Comparison of ENCODE assay signal across 13 cellular contexts in the genomic region with DNA sequence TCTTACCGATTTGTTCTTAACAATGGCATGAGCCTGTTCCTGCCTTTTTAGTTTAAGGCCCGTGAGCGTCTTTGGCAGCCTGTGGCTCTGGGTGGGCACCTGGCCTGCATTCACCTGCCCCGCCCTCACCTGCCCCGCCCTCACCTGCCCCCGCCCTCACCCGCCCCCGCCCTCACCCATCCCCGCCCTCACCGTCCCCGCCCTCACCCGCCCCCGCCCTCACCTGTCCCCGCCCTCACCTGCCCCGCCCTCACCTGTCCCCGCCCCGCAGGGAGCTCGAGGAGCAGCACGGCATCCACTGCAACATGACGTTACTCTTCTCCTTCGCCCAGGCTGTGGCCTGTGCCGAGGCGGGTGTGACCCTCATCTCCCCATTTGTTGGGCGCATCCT. TPM values are rescaled to one million over a fixed set of nuclear protein-coding genes. Genes with fewer than 3 reads are reported as not detected.
DNase-seq lines count a peak whose midpoint lies in the region; ATAC-seq, FAIRE-seq and TF ChIP-seq lines count a peak whose summit lies in the region.
"Had no signal": no experiment of that assay in that cellular context is flagged by ENCODE, and none has a peak within 500 bp of the region (broad histone marks: within the 10 kb centered on the region; RNA-seq: fewer than 3 reads in every experiment).

No MANE protein-coding gene starts in this region.

- no peak overlapping the region for H2BK12ac ChIP-seq in H1 (ENCODE audit: low read depth, low read length)

- CTCF ChIA-PET in H1 (lab: Charles Lee; ENCODE audit: partially characterized antibody) = interaction anchor here (0.6 to 26.9 kb wide), 17 partner anchors 9 to 199 kb away, joined by 3 to 395 read pairs (median 3); partner anchors contain the start of gene TALDO1

- TF ChIP-seq RAD21 in H1 (IDR thresholded peaks at IDR 0.05 in 1 of 2, conservative IDR thresholded peaks at IDR 0.05 in 1 of 2; ENCODE audit: low read depth in 2 of 2, low read length in 2 of 2) = no peak

- H3K79me1 ChIP-seq in H1 (ENCODE audit: low read depth, low read length) = peaks cover 7% of the 10 kb centered on the region; the same call in 1 of the 2 replicates

- H3K27me3 ChIP-seq in H1 (replicated peaks in 1 of 4; ENCODE audit: control insufficient read depth in 3 of 4, extremely low read depth in 1 of 4, insufficient read depth in 3 of 4, low read length in 3 of 4) (no peaks in the 10 kb centered on the region), prostate gland (replicated peaks; ENCODE audit: insufficient read depth) (no peaks in the 10 kb centered on the region)
- H3K27me3 ChIP-seq: right lobe of liver had no signal

- no peak overlapping the region for H3K23ac ChIP-seq in H1 (ENCODE audit: insufficient read length)

- TF ChIP-seq POLR2A in H1 (IDR thresholded peaks at IDR 0.05; ENCODE audit: control extremely low read depth in 1 of 2, low read depth in 2 of 2, low read length in 2 of 2) = no peak
- TF ChIP-seq POLR2A in prostate gland (IDR thresholded peaks at IDR 0.05) = no peak

- no peak overlapping the region for H4K91ac ChIP-seq in H1 (replicated peaks; ENCODE audit: insufficient read length, low read length)

- no peak overlapping the region for H2AFZ ChIP-seq in H1 (ENCODE audit: low read length)

- H3K27ac ChIP-seq in H1 (ENCODE audit: low read depth, low read length) = peak overlapping the region; percentile 61; the same call in 1 of the 2 replicates
- peak overlapping the region; percentile 5 to 60 for H3K27ac ChIP-seq in prostate gland
- H3K27ac ChIP-seq: right lobe of liver had no signal

- H3K36me3 ChIP-seq in H1 (ENCODE audit: control insufficient read depth in 2 of 4, insufficient read depth in 4 of 4, low read length in 3 of 4) (peaks cover 32 to 68% (median 38%) of the 10 kb centered on the region in 4 experiments), prostate gland (peaks cover 12 to 31% of the 10 kb centered on the region in 2 donors)

- H3K56ac ChIP-seq in H1 (replicated peaks; ENCODE audit: insufficient read length, low read depth, low read length) = no peak overlapping the region

- no peak for TF ChIP-seq EP300 in H1 (IDR thresholded peaks at IDR 0.05; ENCODE audit: borderline replicate concordance in 1 of 2, low read depth in 2 of 2, low read length in 2 of 2)

- peak; percentile 64 for DNase-seq in DMS153 treated with DMSO at 0.1 percent for 48 hours (lab: John Stamatoyannopoulos, UW; ENCODE audit: unreplicated experiment)
- no peak for DNase-seq in DMS153 (lab: John Stamatoyannopoulos, UW)
- peak; percentile 47 for DNase-seq in NCI-H748 treated with DMSO at 0.1 percent for 48 hours (lab: John Stamatoyannopoulos, UW)
- DNase-seq in H1 (ENCODE audit: low read depth in 1 of 2, low spot score in 2 of 2) = no peak
- DNase-seq in prostate gland (ENCODE audit: low spot score) = no peak
- no peak for DNase-seq in left cardiac atrium
- no peak for DNase-seq in cortex of kidney (lab: John Stamatoyannopoulos, UW)
- DNase-seq: activated CD4-positive, alpha-beta T cell treated with anti-CD3 and anti-CD28 coated beads, Interleukin-2, amount 50 U/mL, for 4 hours had no signal

- H3K14ac ChIP-seq in H1 (ENCODE audit: insufficient read length) = no peak overlapping the region

- H3K4me1 ChIP-seq in H1 (replicated peaks in 1 of 4; ENCODE audit: control insufficient read depth in 3 of 4, insufficient read depth in 4 of 4, low read length in 3 of 4) (peaks cover 0 to 12% (median 7%) of the 10 kb centered on the region in 4 experiments; a peak in 6 of 7 replicates), prostate gland (replicated peaks) (no peaks in the 10 kb centered on the region)
- H3K4me1 ChIP-seq: right lobe of liver had no signal

- POLR2A ChIA-PET in H1 (lab: Charles Lee; ENCODE audit: partially characterized antibody) = interaction anchor here (0.7 to 35.3 kb wide), 18 partner anchors 4 to 313 kb away, joined by 3 to 636 read pairs (median 4); partner anchors contain the start of genes CDHR5, CEND1, DEAF1 and GATD1

- no peak for TF ChIP-seq CTCF in H1 (IDR thresholded peaks at IDR 0.05; ENCODE audit: control extremely low read depth in 1 of 3, insufficient read depth in 1 of 3, low read depth in 1 of 3, low read length in 3 of 3)
- TF ChIP-seq CTCF in prostate gland (IDR thresholded peaks at IDR 0.05) = no peak

- peak overlapping the region; percentile 33 for H2BK120ac ChIP-seq in H1 (replicated peaks; ENCODE audit: low read depth, low read length)

- H3K4me2 ChIP-seq in H1 (ENCODE audit: insufficient read depth in 1 of 2, low read depth in 2 of 2, low read length in 2 of 2) = peak overlapping the region in 1 of 2 experiments; percentile 11; a peak in 1 of 4 replicates

- no peak overlapping the region for H3K4me3 ChIP-seq in H1 (ENCODE audit: extremely low read depth in 1 of 4, insufficient read depth in 2 of 4, low read depth in 3 of 4, low read length in 4 of 4)
- no peak overlapping the region for H3K4me3 ChIP-seq in prostate gland
- H3K4me3 ChIP-seq: right lobe of liver had no signal

- no peak overlapping the region for H2BK20ac ChIP-seq in H1 (ENCODE audit: low read length)

- intact Hi-C loops in prostate gland (cut with DNase I) = no loop called here
- intact Hi-C loops in left cardiac atrium (cut with DNase I) = no loop called here

- no peak overlapping the region; the same call in 1 of the 2 replicates for H2AK5ac ChIP-seq in H1 (ENCODE audit: low read depth, low read length)

- no peak overlapping the region; the same call in 1 of the 2 replicates for H4K8ac ChIP-seq in H1 (ENCODE audit: extremely low read depth, insufficient read depth, low read length)

- no peak overlapping the region for H4K5ac ChIP-seq in H1 (ENCODE audit: insufficient read length, low read depth, low read length)

- H3K9me3 ChIP-seq in H1 (ENCODE audit: insufficient read depth in 2 of 2, low read depth in 1 of 2, low read length in 1 of 2) (no peaks in the 10 kb centered on the region), prostate gland (no peaks in the 10 kb centered on the region)
- H3K9me3 ChIP-seq: right lobe of liver had no signal

- H3K4ac ChIP-seq in H1 (replicated peaks; ENCODE audit: insufficient read length, low read depth, low read length) = no peak overlapping the region

- H3K79me2 ChIP-seq in H1 (ENCODE audit: control insufficient read depth in 1 of 2, insufficient read depth in 2 of 2, low read length in 2 of 2) = no peaks in the 10 kb centered on the region

- H4K20me1 ChIP-seq in H1 (replicated peaks in 1 of 2; ENCODE audit: control insufficient read depth in 1 of 2, insufficient read depth in 2 of 2, low read length in 2 of 2) = peaks cover 13 to 35% of the 10 kb centered on the region in 2 experiments

- no peak overlapping the region for H3K9ac ChIP-seq in H1 (replicated peaks in 1 of 4; ENCODE audit: extremely low read depth in 1 of 4, low read depth in 3 of 4, low read length in 3 of 4)

- H3K23me2 ChIP-seq in H1 (ENCODE audit: low read depth, low read length) = no peaks in the 10 kb centered on the region

- ATAC-seq in left cardiac atrium (no peak), HG02588 (IDR thresholded peaks at IDR 0.05; ENCODE audit: unreplicated experiment) (no peak)

- WGBS in H1 (ENCODE audit: extremely low coverage in 1 of 2, insufficient coverage in 1 of 2, insufficient read length in 1 of 2, insufficient replicate concordance in 2 of 2, low coverage in 1 of 2, low lambda C conversion rate in 2 of 2, missing lambda C conversion rate in 1 of 2), 2 experiments = 66% methylated on average over 4 of the region's 24 CpGs; no CpG with 5 or more reads in 1 of the 2 experiments
- 51% methylated on average over 13 of the region's 24 CpGs for WGBS in prostate gland

- peak overlapping the region; percentile 85 for H2BK5ac ChIP-seq in H1 (ENCODE audit: low read depth, low read length)

- FAIRE-seq in H1 (lab: Jason Lieb, UNC) = no peak
- FAIRE-seq: G401.6 had no signal

- H3K18ac ChIP-seq in H1 (ENCODE audit: extremely low read depth, low read length) = no peak overlapping the region

- H2BK15ac ChIP-seq in H1 (ENCODE audit: low read length) = no peak overlapping the region

RNA-seq across cellular contexts. Expression of gene GATD1, which starts 14.2 kb away (rescaled TPM):
- 47.5 and 54.9 TPM in 2 replicates for total RNA-seq in H1 (2021; fragmentation: NEBNext Ultra II Directional; extraction: Animal tissue kit (Norgen Biotek cat#: 25700))
- polyA plus RNA-seq in H1 (2011; rRNA removed) = 54.8 and 101 TPM in 2 replicates
- polyA plus RNA-seq in H1 (2011; cell fraction: cytosol; rRNA removed) = 97.6 TPM
- 235 TPM for polyA plus RNA-seq in H1 (2011; cell fraction: nucleus; rRNA removed)
- polyA plus RNA-seq in H1 (2012, experiment 1 of 2) = 34.4 to 62.1 TPM (median 53.0 TPM) in 4 replicates
- 39.0 TPM for polyA plus RNA-seq in H1 (2012, experiment 2 of 2)
- 46.9 TPM for polyA plus RNA-seq in H1 (2013, experiment 1 of 2)
- polyA plus RNA-seq in H1 (2013, experiment 2 of 2) = 40.6 TPM
- polyA minus RNA-seq in H1 (2011; rRNA and poly(A)+ RNA removed) = 17.0 and 20.4 TPM in 2 replicates
- 19.2 TPM for polyA minus RNA-seq in H1 (2011; cell fraction: cytosol; rRNA and poly(A)+ RNA removed)
- 49.0 TPM for polyA minus RNA-seq in H1 (2011; cell fraction: nucleus; rRNA and poly(A)+ RNA removed)
- total RNA-seq in prostate gland (10 to 100 TPM; 29.9 to 72.3 TPM), left cardiac atrium (10 to 100 TPM; 29.8 to 43.5 TPM)

RNA-seq across cellular contexts. Expression of gene TALDO1, which starts 15.8 kb away (rescaled TPM):
- 302 and 308 TPM in 2 replicates for total RNA-seq in H1 (2021; fragmentation: NEBNext Ultra II Directional; extraction: Animal tissue kit (Norgen Biotek cat#: 25700))
- 265 and 293 TPM in 2 replicates for polyA plus RNA-seq in H1 (2011; rRNA removed)
- polyA plus RNA-seq in H1 (2011; cell fraction: cytosol; rRNA removed) = 348 TPM
- 319 TPM for polyA plus RNA-seq in H1 (2011; cell fraction: nucleus; rRNA removed)
- polyA plus RNA-seq in H1 (2012, experiment 1 of 2) = 296 to 332 TPM (median 325 TPM) in 4 replicates
- 421 TPM for polyA plus RNA-seq in H1 (2012, experiment 2 of 2)
- 240 TPM for polyA plus RNA-seq in H1 (2013, experiment 1 of 2)
- 235 TPM for polyA plus RNA-seq in H1 (2013, experiment 2 of 2)
- polyA minus RNA-seq in H1 (2011; rRNA and poly(A)+ RNA removed) = 114 and 141 TPM in 2 replicates
- 161 TPM for polyA minus RNA-seq in H1 (2011; cell fraction: cytosol; rRNA and poly(A)+ RNA removed)
- polyA minus RNA-seq in H1 (2011; cell fraction: nucleus; rRNA and poly(A)+ RNA removed) = 71.4 TPM
- total RNA-seq in prostate gland (100 to 1,000 TPM; 124 to 285 TPM), left cardiac atrium (100 to 1,000 TPM; 107 to 121 TPM)

RNA-seq across cellular contexts. Expression of gene CEND1, which starts 26.8 kb away (rescaled TPM):
- total RNA-seq in H1 (2021; fragmentation: NEBNext Ultra II Directional; extraction: Animal tissue kit (Norgen Biotek cat#: 25700)) = 5.0 and 5.7 TPM in 2 replicates
- polyA plus RNA-seq in H1 (2011; rRNA removed) = 0.82 and 1.3 TPM in 2 replicates
- polyA plus RNA-seq in H1 (2011; cell fraction: cytosol; rRNA removed) = 0.87 TPM
- 1.7 TPM for polyA plus RNA-seq in H1 (2011; cell fraction: nucleus; rRNA removed)
- 2.2 to 3.9 TPM (median 2.9 TPM) in 4 replicates for polyA plus RNA-seq in H1 (2012, experiment 1 of 2)
- polyA plus RNA-seq in H1 (2012, experiment 2 of 2) = 1.8 TPM
- polyA plus RNA-seq in H1 (2013, experiment 1 of 2) = 1.3 TPM
- 1.7 TPM for polyA plus RNA-seq in H1 (2013, experiment 2 of 2)
- not detected in 2 replicates for polyA minus RNA-seq in H1 (2011; rRNA and poly(A)+ RNA removed)
- polyA minus RNA-seq in H1 (2011; cell fraction: cytosol; rRNA and poly(A)+ RNA removed) = 1.6 TPM
- polyA minus RNA-seq in H1 (2011; cell fraction: nucleus; rRNA and poly(A)+ RNA removed) = 0.60 TPM
- total RNA-seq in prostate gland (1 to 10 TPM in 1 of 2 donors, under 1 TPM in 1; 0.18 to 1.6 TPM), left cardiac atrium (under 1 TPM in 1 of 2 donors, not detected in 1; 0.58 TPM)
- total RNA-seq: A172, lower leg skin, right lobe of liver had no signal

RNA-seq across cellular contexts. Expression of gene SLC25A22, which starts 35.0 kb away (rescaled TPM):
- total RNA-seq in H1 (2021; fragmentation: NEBNext Ultra II Directional; extraction: Animal tissue kit (Norgen Biotek cat#: 25700)) = 48.0 and 54.3 TPM in 2 replicates
- polyA plus RNA-seq in H1 (2011; rRNA removed) = 31.5 and 52.0 TPM in 2 replicates
- 22.1 TPM for polyA plus RNA-seq in H1 (2011; cell fraction: cytosol; rRNA removed)
- 98.2 TPM for polyA plus RNA-seq in H1 (2011; cell fraction: nucleus; rRNA removed)
- polyA plus RNA-seq in H1 (2012, experiment 1 of 2) = 21.5 to 44.0 TPM (median 35.8 TPM) in 4 replicates
- polyA plus RNA-seq in H1 (2012, experiment 2 of 2) = 29.6 TPM
- 24.3 TPM for polyA plus RNA-seq in H1 (2013, experiment 1 of 2)
- 24.4 TPM for polyA plus RNA-seq in H1 (2013, experiment 2 of 2)
- polyA minus RNA-seq in H1 (2011; rRNA and poly(A)+ RNA removed) = 18.7 and 26.7 TPM in 2 replicates
- 21.4 TPM for polyA minus RNA-seq in H1 (2011; cell fraction: cytosol; rRNA and poly(A)+ RNA removed)
- polyA minus RNA-seq in H1 (2011; cell fraction: nucleus; rRNA and poly(A)+ RNA removed) = 27.1 TPM
- total RNA-seq in prostate gland (10 to 100 TPM; 21.2 to 43.2 TPM), left cardiac atrium (10 to 100 TPM in 1 of 2 donors, 1 to 10 TPM in 1; 6.5 to 11.6 TPM)

RNA-seq across cellular contexts. Expression of gene PIDD1, which starts 42.0 kb away (rescaled TPM):
- total RNA-seq in H1 (2021; fragmentation: NEBNext Ultra II Directional; extraction: Animal tissue kit (Norgen Biotek cat#: 25700)) = 18.9 and 24.9 TPM in 2 replicates
- 26.1 and 51.4 TPM in 2 replicates for polyA plus RNA-seq in H1 (2011; rRNA removed)
- polyA plus RNA-seq in H1 (2011; cell fraction: cytosol; rRNA removed) = 30.7 TPM
- polyA plus RNA-seq in H1 (2011; cell fraction: nucleus; rRNA removed) = 219 TPM
- polyA plus RNA-seq in H1 (2012, experiment 1 of 2) = 12.3 to 30.0 TPM (median 25.6 TPM) in 4 replicates
- polyA plus RNA-seq in H1 (2012, experiment 2 of 2) = 17.5 TPM
- 20.9 TPM for polyA plus RNA-seq in H1 (2013, experiment 1 of 2)
- polyA plus RNA-seq in H1 (2013, experiment 2 of 2) = 18.5 TPM
- 5.4 and 5.8 TPM in 2 replicates for polyA minus RNA-seq in H1 (2011; rRNA and poly(A)+ RNA removed)
- 13.4 TPM for polyA minus RNA-seq in H1 (2011; cell fraction: cytosol; rRNA and poly(A)+ RNA removed)
- polyA minus RNA-seq in H1 (2011; cell fraction: nucleus; rRNA and poly(A)+ RNA removed) = 47.6 TPM
- total RNA-seq in prostate gland (10 to 100 TPM; 15.3 to 60.5 TPM), left cardiac atrium (1 to 10 TPM; 8.5 to 9.1 TPM)

Comparison
In these comparisons a context has a peak if more than half of its experiments do, and no peak if none do; other contexts are left out.
1. DNase-seq: peak in DMS153 treated with DMSO at 0.1 percent for 48 hours (single experiment) and NCI-H748 treated with DMSO at 0.1 percent for 48 hours (single experiment); none in DMS153 (single experiment), H1 (0 of 2), prostate gland (single experiment), left cardiac atrium (single experiment) and cortex of kidney (single experiment).